8 cellular contexts compared by ENCODE assay signal in the genomic region with DNA sequence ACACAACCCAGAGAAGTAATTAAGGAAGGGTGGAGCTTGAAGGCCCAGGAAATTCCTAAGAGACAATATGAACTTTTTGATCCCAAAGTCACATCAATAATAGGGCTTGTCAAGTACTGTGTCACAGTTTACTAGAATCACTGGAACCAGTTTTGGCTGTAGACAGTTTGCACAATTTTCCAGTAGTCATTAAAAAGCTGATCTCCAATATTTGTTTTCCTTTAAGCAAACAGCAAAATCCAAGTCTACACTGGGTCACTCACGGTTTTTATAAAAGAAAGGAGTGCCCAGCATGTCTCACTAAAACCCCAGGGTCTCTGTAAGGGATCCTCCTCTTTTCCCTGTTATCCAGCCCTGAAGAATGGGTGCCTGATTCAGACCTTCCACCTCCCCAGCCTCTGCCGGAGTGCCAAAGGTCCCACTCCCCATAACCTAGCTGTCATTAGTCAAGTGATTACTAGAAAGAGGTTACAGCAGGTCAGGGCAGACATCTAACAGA. TPM values are rescaled to one million over a fixed set of nuclear protein-coding genes. Genes with fewer than 3 reads are reported as not detected.
DNase-seq lines count a peak whose midpoint lies in the region; ATAC-seq, FAIRE-seq and TF ChIP-seq lines count a peak whose summit lies in the region.

No MANE protein-coding gene starts in this region.

- no peak overlapping the region for H4K8ac ChIP-seq in mesenchymal stem cell (ENCODE audit: low read length)

- H3K36me3 ChIP-seq in brain microvascular endothelial cell (replicated peaks) (no peaks in the 10 kb centered on the region), mesenchymal stem cell (ENCODE audit: control insufficient read depth in 1 of 2, insufficient read depth in 2 of 2, low read depth in 1 of 2, low read length in 2 of 2) (peaks cover 10 to 22% of the 10 kb centered on the region in 2 experiments), urinary bladder (ENCODE audit: insufficient read depth) (no peaks in the 10 kb centered on the region)

- no peak for DNase-seq in activated naive CD4-positive, alpha-beta T cell treated with Interleukin-2 at 50 U/mL for 16 hours
- DNase-seq in brain microvascular endothelial cell (no peak), mesenchymal stem cell (no peak), GM19239 (ENCODE audit: insufficient read length, low spot score) (no peak)

- H3K23ac ChIP-seq in mesenchymal stem cell (ENCODE audit: low read length in 2 of 2), result no peak overlapping the region

- no peaks in the 10 kb centered on the region for H3K9me3 Mint-ChIP-seq in activated naive CD4-positive, alpha-beta T cell treated with anti-CD3 and anti-CD28 coated beads, Interleukin-2, amount 50 U/mL, for 24 hours

- H3K27me3 Mint-ChIP-seq in activated naive CD4-positive, alpha-beta T cell treated with anti-CD3 and anti-CD28 coated beads, Interleukin-2, amount 50 U/mL, for 24 hours, result no peaks in the 10 kb centered on the region

- no peak overlapping the region for H3K14ac ChIP-seq in mesenchymal stem cell (ENCODE audit: low read length in 2 of 2)

- WGBS in mesenchymal stem cell, result 11% methylated on average over 2 of the region's 2 CpGs
- under 1% methylated on average over 2 of the region's 2 CpGs for WGBS in urinary bladder

- no peak overlapping the region for H2BK5ac ChIP-seq in mesenchymal stem cell (ENCODE audit: low read depth, low read length, poor library complexity, severe bottlenecking)

- H3K18ac ChIP-seq in mesenchymal stem cell (ENCODE audit: low read depth in 1 of 2, low read length in 2 of 2), result peak overlapping the region in 1 of 2 experiments; percentile 85

- TF ChIP-seq CTCF in brain microvascular endothelial cell (IDR thresholded peaks at IDR 0.05; ENCODE audit: low read depth, low read length, missing control alignments), result no peak

- no peak overlapping the region for H4K91ac ChIP-seq in mesenchymal stem cell (ENCODE audit: low read length)

- peak overlapping the region in 1 of 2 experiments; percentile 54 for H3K4ac ChIP-seq in mesenchymal stem cell (ENCODE audit: low read depth in 1 of 2, low read length in 2 of 2)

- H3K4me2 ChIP-seq in mesenchymal stem cell (ENCODE audit: low read length, poor library complexity, severe bottlenecking), result peak overlapping the region; percentile 97

- in situ Hi-C loops in brain microvascular endothelial cell (cut with HindIII; ENCODE audit: low pct_ligation_motif_present, low sequenced_read_pairs), result no loop called here

- FAIRE-seq in GM19239 (lab: Jason Lieb, UNC), result no peak

- peak overlapping the region; percentile 90 for H3K27ac Mint-ChIP-seq in activated naive CD4-positive, alpha-beta T cell treated with anti-CD3 and anti-CD28 coated beads, Interleukin-2, amount 50 U/mL, for 24 hours

- H2AK5ac ChIP-seq in mesenchymal stem cell (ENCODE audit: low read length, severe bottlenecking), result no peak overlapping the region

- no peaks in the 10 kb centered on the region for H3K36me3 Mint-ChIP-seq in activated naive CD4-positive, alpha-beta T cell treated with anti-CD3 and anti-CD28 coated beads, Interleukin-2, amount 50 U/mL, for 24 hours

- H3K79me1 ChIP-seq in mesenchymal stem cell (replicated peaks; ENCODE audit: low read length, poor library complexity, severe bottlenecking), result peaks cover 13% of the 10 kb centered on the region

- peak overlapping the region; percentile 96 for H3K9ac ChIP-seq in mesenchymal stem cell (ENCODE audit: low read length)

- H3K27ac ChIP-seq in brain microvascular endothelial cell (peak overlapping the region; percentile 80), mesenchymal stem cell (ENCODE audit: low read length, poor library complexity, severe bottlenecking) (peak overlapping the region; percentile 69), urinary bladder (ENCODE audit: low read depth) (peak overlapping the region; percentile 89)

- no peak overlapping the region for H2BK15ac ChIP-seq in mesenchymal stem cell (ENCODE audit: low read depth, poor library complexity, severe bottlenecking)

- H3K27me3 ChIP-seq in brain microvascular endothelial cell (replicated peaks) (no peaks in the 10 kb centered on the region), mesenchymal stem cell (ENCODE audit: control insufficient read depth in 1 of 2, insufficient read depth in 1 of 2, low read length in 2 of 2) (no peaks in the 10 kb centered on the region)

- H3K4me3 ChIP-seq in brain microvascular endothelial cell (ENCODE audit: low read depth, low read length) (peak overlapping the region; percentile 74), mesenchymal stem cell (ENCODE audit: insufficient read depth in 1 of 2, low read depth in 1 of 2, low read length in 2 of 2) (peak overlapping the region; percentile 95 to 96), urinary bladder (ENCODE audit: low read depth, low read length) (peak overlapping the region; percentile 90)

- peaks cover 5% of the 10 kb centered on the region for H3K4me1 ChIP-seq in mesenchymal stem cell (ENCODE audit: control insufficient read depth, insufficient read depth, low read depth, low read length)
- no peaks in the 10 kb centered on the region for H3K4me1 ChIP-seq in urinary bladder (ENCODE audit: insufficient read depth)

- H2BK120ac ChIP-seq in mesenchymal stem cell (ENCODE audit: low read depth, low read length), result no peak overlapping the region

- H3K9me3 ChIP-seq in mesenchymal stem cell (ENCODE audit: control insufficient read depth, low read length), result no peaks in the 10 kb centered on the region

- H2AFZ ChIP-seq in mesenchymal stem cell (ENCODE audit: low read depth, low read length), result peak overlapping the region; percentile 73

- H3K4me1 Mint-ChIP-seq in activated naive CD4-positive, alpha-beta T cell treated with anti-CD3 and anti-CD28 coated beads, Interleukin-2, amount 50 U/mL, for 24 hours, result peaks cover 15% of the 10 kb centered on the region

- peak overlapping the region; percentile 96 for H3K4me3 Mint-ChIP-seq in activated naive CD4-positive, alpha-beta T cell treated with anti-CD3 and anti-CD28 coated beads, Interleukin-2, amount 50 U/mL, for 24 hours

- no peak overlapping the region for H2BK12ac ChIP-seq in mesenchymal stem cell (ENCODE audit: low read length in 2 of 2)

- ATAC-seq in HG03280 (IDR thresholded peaks at IDR 0.05; ENCODE audit: unreplicated experiment), result no peak
- no peak for ATAC-seq in GM18511 (IDR thresholded peaks at IDR 0.05; ENCODE audit: unreplicated experiment)

RNA-seq across cellular contexts. Expression of a gene that starts 0.6 kb away (rescaled TPM):
- 16.5 TPM for polyA plus RNA-seq in mesenchymal stem cell (2013, experiment 1 of 2)
- polyA plus RNA-seq in mesenchymal stem cell (2013, experiment 2 of 2), result 13.5 TPM
- total RNA-seq in urinary bladder, result 30.7 TPM
- polyA plus RNA-seq in urinary bladder, result 6.7 TPM

RNA-seq across cellular contexts. Expression of a gene that starts 33.5 kb away (rescaled TPM):
- polyA plus RNA-seq in mesenchymal stem cell (2013, experiment 1 of 2), result 2.2 TPM
- 2.1 TPM for polyA plus RNA-seq in mesenchymal stem cell (2013, experiment 2 of 2)
- total RNA-seq in urinary bladder, result 41.6 TPM
- 0.53 TPM for polyA plus RNA-seq in urinary bladder

RNA-seq across cellular contexts. Expression of a gene that starts 54.9 kb away (rescaled TPM):
- polyA plus RNA-seq in mesenchymal stem cell (2013, experiment 1 of 2), result 1.6 TPM
- polyA plus RNA-seq in mesenchymal stem cell (2013, experiment 2 of 2), result 1.3 TPM
- 16.8 TPM for total RNA-seq in urinary bladder
- polyA plus RNA-seq in urinary bladder, result 1.1 TPM
